In genomic region chr1:231508497-231508896, GRCh38 we compare ENCODE assay signal across 20 cellular contexts. TPM values are rescaled to one million over a fixed set of nuclear protein-coding genes. Genes with fewer than 3 reads are reported as not detected.
DNase-seq lines count a peak whose midpoint lies in the region; ATAC-seq and TF ChIP-seq lines count a peak whose summit lies in the region.
"Had no signal": no experiment of that assay in that cellular context is flagged by ENCODE, and none has a peak within 500 bp of the region (broad histone marks: within the 10 kb centered on the region; RNA-seq: fewer than 3 reads in every experiment).

No MANE protein-coding gene starts in this region.

- H3K27ac Mint-ChIP-seq in GM23338, result no peak overlapping the region
- H3K27ac Mint-ChIP-seq: activated naive CD4-positive, alpha-beta T cell treated with anti-CD3 and anti-CD28 coated beads, Interleukin-2, amount 50 U/mL, for 24 hours; CD4-positive, alpha-beta memory T cell had no signal

- no peak overlapping the region for H3K27ac ChIP-seq in GM23338 (ENCODE audit: low read depth)
- H3K27ac ChIP-seq in VCaP, result peak overlapping the region; percentile 69
- H3K27ac ChIP-seq in hepatocyte, result peak overlapping the region; percentile 61
- H3K27ac ChIP-seq in gastrocnemius medialis, result peak overlapping the region; percentile 77 to 86 (median 82)
- no peak overlapping the region for H3K27ac ChIP-seq in tibial artery

- no peaks in the 10 kb centered on the region for H3F3A ChIP-seq in GM23338 (replicated peaks; ENCODE audit: low read depth)

- no peaks in the 10 kb centered on the region for H3K9me3 ChIP-seq in hepatocyte (ENCODE audit: low read depth)
- H3K9me3 ChIP-seq in gastrocnemius medialis, result no peaks in the 10 kb centered on the region
- H3K9me3 ChIP-seq in tibial artery, result no peaks in the 10 kb centered on the region
- no peaks in the 10 kb centered on the region for H3K9me3 ChIP-seq in mucosa of descending colon

- H4K20me1 ChIP-seq in GM23338 (replicated peaks; ENCODE audit: insufficient read depth) (no peaks in the 10 kb centered on the region), hepatocyte (ENCODE audit: insufficient read depth, poor library complexity, severe bottlenecking) (no peaks in the 10 kb centered on the region)

- TF ChIP-seq CTCF in GM23338 (conservative IDR thresholded peaks at IDR 0.05; ENCODE audit: low read depth in 2 of 2), result no peak
- no peak for TF ChIP-seq CTCF in VCaP (conservative IDR thresholded peaks at IDR 0.05)
- no peak for TF ChIP-seq CTCF in hepatocyte (IDR thresholded peaks at IDR 0.05; ENCODE audit: poor library complexity)
- no peak for TF ChIP-seq CTCF in gastrocnemius medialis (IDR thresholded peaks at IDR 0.05 in 4 of 5, conservative IDR thresholded peaks at IDR 0.05 in 1 of 5)
- TF ChIP-seq CTCF in tibial artery (IDR thresholded peaks at IDR 0.05), result no peak
- no peak for TF ChIP-seq CTCF in mucosa of descending colon (IDR thresholded peaks at IDR 0.05)

- intact Hi-C loops in gastrocnemius medialis (cut with DNase I; ENCODE audit: low total_unique reads), result no loop called here
- intact Hi-C loops in tibial artery (cut with DNase I; ENCODE audit: low total_unique reads), result no loop called here
- intact Hi-C loops in mucosa of descending colon (cut with DNase I, micrococcal nuclease), result no loop called here

- H3K36me3 ChIP-seq in GM23338 (ENCODE audit: insufficient read depth), result no peaks in the 10 kb centered on the region
- H3K36me3 ChIP-seq in hepatocyte (replicated peaks; ENCODE audit: insufficient read depth, low read depth), result no peaks in the 10 kb centered on the region
- H3K36me3 ChIP-seq in gastrocnemius medialis, result no peaks in the 10 kb centered on the region
- no peaks in the 10 kb centered on the region for H3K36me3 ChIP-seq in tibial artery
- no peaks in the 10 kb centered on the region for H3K36me3 ChIP-seq in mucosa of descending colon (ENCODE audit: low read depth)

- H3K4me3 Mint-ChIP-seq in GM23338, result no peak overlapping the region
- H3K4me3 Mint-ChIP-seq: activated naive CD4-positive, alpha-beta T cell treated with anti-CD3 and anti-CD28 coated beads, Interleukin-2, amount 50 U/mL, for 24 hours; CD4-positive, alpha-beta memory T cell had no signal

- H3K4me1 ChIP-seq in GM23338 (ENCODE audit: insufficient read depth) (no peaks in the 10 kb centered on the region), hepatocyte (ENCODE audit: insufficient read depth) (no peaks in the 10 kb centered on the region), gastrocnemius medialis (peaks cover 24 to 27% of the 10 kb centered on the region in 2 donors), tibial artery (no peaks in the 10 kb centered on the region), mucosa of descending colon (ENCODE audit: low read depth) (no peaks in the 10 kb centered on the region)

- H2AFZ ChIP-seq in GM23338, result peak overlapping the region; percentile 74
- H2AFZ ChIP-seq in hepatocyte, result no peak overlapping the region

- peaks cover 4% of the 10 kb centered on the region for H3K27me3 Mint-ChIP-seq in GM23338 (ENCODE audit: insufficient read depth, low read depth, poor library complexity)

- TF ChIP-seq POLR2A in gastrocnemius medialis (IDR thresholded peaks at IDR 0.05), result no peak

- no peaks in the 10 kb centered on the region for H3K9me2 ChIP-seq in GM23338 (ENCODE audit: insufficient read depth)
- no peaks in the 10 kb centered on the region for H3K9me2 ChIP-seq in hepatocyte (replicated peaks; ENCODE audit: insufficient read depth)

- DNase-seq in GM23338 (ENCODE audit: low spot score) (no peak), hepatocyte (ENCODE audit: low spot score) (no peak), gastrocnemius medialis (no peak), tibial artery (no peak), mucosa of descending colon (no peak)
- DNase-seq: activated CD4-positive, CD25-positive, alpha-beta regulatory T cell treated with anti-CD3 and anti-CD28 coated beads, Interleukin-2, amount 50 U/mL, for 72 hours; activated T-cell treated with anti-CD3 and anti-CD28 coated beads, Interleukin-2, amount 50 U/mL, for 48 hours; CD4-positive, alpha-beta memory T cell; effector CD8-positive, alpha-beta T cell; head of caudate nucleus; Kasumi-1; left ventricle myocardium superior; NCI-H1048; NCI-H2029 treated with DMSO at 0.1 percent for 48 hours; NCI-H510A treated with DMSO at 0.1 percent for 48 hours; occipital lobe had no signal

- no peaks in the 10 kb centered on the region for H3K27me3 ChIP-seq in GM23338 (ENCODE audit: insufficient read depth)
- H3K27me3 ChIP-seq in hepatocyte, result no peaks in the 10 kb centered on the region
- H3K27me3 ChIP-seq in gastrocnemius medialis, result no peaks in the 10 kb centered on the region
- no peaks in the 10 kb centered on the region for H3K27me3 ChIP-seq in tibial artery

- H3K4me2 ChIP-seq in GM23338 (no peak overlapping the region), hepatocyte (no peak overlapping the region)

- peaks cover 5% of the 10 kb centered on the region; the same call in 2 of the 3 replicates for H3K4me1 Mint-ChIP-seq in GM23338
- H3K4me1 Mint-ChIP-seq: activated naive CD4-positive, alpha-beta T cell treated with anti-CD3 and anti-CD28 coated beads, Interleukin-2, amount 50 U/mL, for 24 hours; CD4-positive, alpha-beta memory T cell had no signal

- H3K4me3 ChIP-seq in GM23338, result no peak overlapping the region
- H3K4me3 ChIP-seq in hepatocyte, result no peak overlapping the region
- H3K4me3 ChIP-seq in gastrocnemius medialis, result no peak overlapping the region
- H3K4me3 ChIP-seq in tibial artery, result no peak overlapping the region
- no peak overlapping the region for H3K4me3 ChIP-seq in mucosa of descending colon

- 73% methylated on average over 6 of the region's 6 CpGs for WGBS in hepatocyte (ENCODE audit: low lambda C conversion rate, missing lambda C conversion rate)

- ATAC-seq in GM23338 (no peak; the same call in 2 of the 3 replicates), gastrocnemius medialis (peak in 1 of 2 donors; percentile 51), GM18511 (IDR thresholded peaks at IDR 0.05; ENCODE audit: unreplicated experiment) (no peak), mucosa of descending colon (no peak)
- ATAC-seq in activated CD4-positive, CD25-positive, alpha-beta regulatory T cell treated with anti-CD3 and anti-CD28 coated beads, Interleukin-2, amount 50 U/mL, for 24 hours, result no peak
- ATAC-seq: left ventricle myocardium superior had no signal

- no peaks in the 10 kb centered on the region for H3K36me3 Mint-ChIP-seq in GM23338 (ENCODE audit: low read depth)
- H3K36me3 Mint-ChIP-seq: CD4-positive, alpha-beta memory T cell had no signal

- in situ Hi-C loops in gastrocnemius medialis (cut with MboI; ENCODE audit: low sequenced_read_pairs in 4 of 4), result no loop called here

- no peaks in the 10 kb centered on the region; the same call in 2 of the 3 replicates for H3K9me3 Mint-ChIP-seq in GM23338
- H3K9me3 Mint-ChIP-seq: activated naive CD4-positive, alpha-beta T cell treated with anti-CD3 and anti-CD28 coated beads, Interleukin-2, amount 50 U/mL, for 24 hours had no signal

- H3K79me2 ChIP-seq in GM23338 (replicated peaks; ENCODE audit: insufficient read depth) (no peaks in the 10 kb centered on the region), hepatocyte (no peaks in the 10 kb centered on the region)

TF ChIP-seq in GM23338, 12 proteins besides CTCF, POLR2A, EP300 and RAD21 (continues in another document):
- no peak for TF ChIP-seq ZNF114 (CRISPR knock-in tag; IDR thresholded peaks at IDR 0.05)
- no peak for TF ChIP-seq NANOG (IDR thresholded peaks at IDR 0.05; ENCODE audit: borderline replicate concordance)
- TF ChIP-seq JUNB (IDR thresholded peaks at IDR 0.05; ENCODE audit: unreplicated experiment), result no peak
- no peak for TF ChIP-seq ETS1 (IDR thresholded peaks at IDR 0.05)
- no peak for TF ChIP-seq REST (IDR thresholded peaks at IDR 0.05; ENCODE audit: unreplicated experiment)
- no peak for TF ChIP-seq EZH2 (IDR thresholded peaks at IDR 0.05; ENCODE audit: low read depth, unreplicated experiment)
- no peak for TF ChIP-seq POLR2AphosphoS5 (IDR thresholded peaks at IDR 0.05; ENCODE audit: low read depth)

RNA-seq across cellular contexts. Expression of gene TSNAX, which starts 20.0 kb away (rescaled TPM):
- total RNA-seq in GM23338 (2014; rRNA removed; shearing (Covaris generic)), result 29.9 and 31.7 TPM in 2 replicates
- polyA plus RNA-seq in GM23338 (2016; fragmentation: Nextera tagmentation; extraction: Ambion mirVana) (26.7 and 31.5 TPM in 2 replicates), hepatocyte (26.8 and 32.5 TPM in 2 replicates)
- total RNA-seq in hepatocyte (32.3 and 42.2 TPM in 2 replicates), gastrocnemius medialis (10 to 100 TPM; 47.8 to 84.2 (median 77.8) TPM), mucosa of descending colon (10 to 100 TPM; 22.0 to 33.2 (median 31.4) TPM)

Comparison
In these comparisons a context has a peak if more than half of its experiments do, and no peak if none do; other contexts are left out.
1. H3K27ac ChIP-seq: peak in VCaP (single experiment), hepatocyte (single experiment) and gastrocnemius medialis (4 of 4); none in GM23338 (single experiment) and tibial artery (0 of 2).